ENCODE assay signal across 20 cellular contexts in the genomic region with DNA sequence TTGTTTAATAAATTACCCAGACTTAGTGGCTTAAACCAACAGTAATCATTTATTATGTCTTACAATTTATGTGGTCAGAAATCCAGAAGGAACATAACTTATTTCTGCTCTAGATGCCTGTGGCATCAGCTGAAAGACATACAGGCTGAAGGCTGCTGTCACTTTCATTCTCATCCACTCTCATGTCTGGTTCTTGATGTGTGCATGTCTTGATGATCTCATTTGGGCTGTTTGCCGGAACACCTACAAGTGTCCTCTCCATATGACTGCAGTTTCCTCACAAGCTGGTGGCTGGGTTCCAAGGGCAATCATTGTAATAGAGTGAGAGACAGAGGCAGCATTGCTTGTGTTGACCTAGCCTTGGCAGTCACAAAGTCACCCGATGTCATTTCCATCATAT.
DNase-seq lines count a peak whose midpoint lies in the region; ATAC-seq, FAIRE-seq and TF ChIP-seq lines count a peak whose summit lies in the region.
"Had no signal": no experiment of that assay in that cellular context is flagged by ENCODE, and none has a peak within 500 bp of the region (broad histone marks: within the 10 kb centered on the region; RNA-seq: fewer than 3 reads in every experiment).

No MANE protein-coding gene starts in this region.

- peak overlapping the region; percentile 36 for H3K27ac Mint-ChIP-seq in astrocyte (ENCODE audit: unreplicated experiment)
- H3K27ac Mint-ChIP-seq: H9, IgD-negative memory B cell had no signal

- H3K9me3 Mint-ChIP-seq in astrocyte (ENCODE audit: unreplicated experiment) = no peaks in the 10 kb centered on the region

- H3K36me3 ChIP-seq in astrocyte (ENCODE audit: insufficient read depth, low read length) = no peaks in the 10 kb centered on the region
- H3K36me3 ChIP-seq: SJSA1 had no signal

- H2AFZ ChIP-seq in astrocyte (ENCODE audit: low read depth, low read length) = no peak overlapping the region

- H3K9me3 ChIP-seq in astrocyte (ENCODE audit: insufficient read depth, low read depth, low read length) = no peaks in the 10 kb centered on the region
- H3K9me3 ChIP-seq: SJSA1 had no signal

- no peak overlapping the region for H3K9ac ChIP-seq in astrocyte (ENCODE audit: low read length)

- TF ChIP-seq CTCF in astrocyte (IDR thresholded peaks at IDR 0.05; ENCODE audit: insufficient read depth, low read depth, low read length) (no peak), epithelial cell of esophagus (IDR thresholded peaks at IDR 0.05; ENCODE audit: insufficient read depth, low read depth, low read length, missing control alignments) (no peak)

- H3K4me3 ChIP-seq in astrocyte (ENCODE audit: insufficient read depth, low read depth, low read length) = no peak overlapping the region
- no peak overlapping the region for H3K4me3 ChIP-seq in epithelial cell of esophagus (ENCODE audit: low read length)
- H3K4me3 ChIP-seq: A549, SJSA1 had no signal

- no peaks in the 10 kb centered on the region for H3K36me3 Mint-ChIP-seq in astrocyte (ENCODE audit: low read depth, unreplicated experiment)
- H3K36me3 Mint-ChIP-seq: IgD-negative memory B cell had no signal

- no peaks in the 10 kb centered on the region for H3K27me3 ChIP-seq in astrocyte (ENCODE audit: insufficient read depth, low read length)
- H3K27me3 ChIP-seq: SJSA1 had no signal

- no peak for FAIRE-seq in astrocyte (lab: Jason Lieb, UNC)
- FAIRE-seq: A549, GM12892 had no signal

- H3K4me3 Mint-ChIP-seq in astrocyte (ENCODE audit: unreplicated experiment) = no peak overlapping the region
- H3K4me3 Mint-ChIP-seq: H9, IgD-negative memory B cell had no signal

- H3K4me1 Mint-ChIP-seq in astrocyte (ENCODE audit: low read depth, unreplicated experiment) = peaks cover 14% of the 10 kb centered on the region
- H3K4me1 Mint-ChIP-seq: IgD-negative memory B cell had no signal

- no peak overlapping the region for H3K27ac ChIP-seq in astrocyte (ENCODE audit: low read depth, low read length)
- H3K27ac ChIP-seq: A549, SJSA1 had no signal

- H3K4me2 ChIP-seq in astrocyte (ENCODE audit: low read length) = no peak overlapping the region
- H3K4me2 ChIP-seq: A549 had no signal

- H3K79me2 ChIP-seq in astrocyte (ENCODE audit: insufficient read depth, low read length) = no peaks in the 10 kb centered on the region

- ATAC-seq in GM21423 (IDR thresholded peaks at IDR 0.05; ENCODE audit: unreplicated experiment) = no peak
- ATAC-seq: A549 had no signal

- no peaks in the 10 kb centered on the region for H3K27me3 Mint-ChIP-seq in astrocyte (ENCODE audit: low read depth, unreplicated experiment)
- H3K27me3 Mint-ChIP-seq: IgD-negative memory B cell had no signal

- H4K20me1 ChIP-seq in astrocyte (ENCODE audit: insufficient read depth, low read length) = no peaks in the 10 kb centered on the region

- H3K4me1 ChIP-seq in astrocyte (ENCODE audit: insufficient read depth, low read length) = no peaks in the 10 kb centered on the region
- H3K4me1 ChIP-seq: A549, SJSA1 had no signal

- DNase-seq in EH (ENCODE audit: low read depth) (peak; percentile 6), astrocyte (ENCODE audit: low read depth) (peak; percentile 8), epithelial cell of esophagus (ENCODE audit: low read depth) (peak; percentile 77), myocyte (ENCODE audit: low read depth) (peak; percentile 3), NCI-H2029 treated with DMSO at 0.1 percent for 48 hours (lab: John Stamatoyannopoulos, UW) (no peak), epidermal melanocyte (ENCODE audit: insufficient read length, low spot score) (no peak), cerebellar cortex (ENCODE audit: low spot score) (no peak)
- DNase-seq: Caco-2; DMS79 treated with DMSO at 0.1 percent for 48 hours; GDM1; H9; NCI-H1436; NCI-H2227 treated with DMSO at 0.1 percent for 48 hours; NCI-H526 treated with DMSO at 0.1 percent for 48 hours; NK-92 treated with Interleukin-12 subunit alpha and Interleukin-12 subunit beta, amount 100 ng/mL, for 24 hours had no signal

Comparison
In these comparisons a context has a peak if more than half of its experiments do, and no peak if none do; other contexts are left out.
1. DNase-seq: peak in EH (single experiment), astrocyte (single experiment), epithelial cell of esophagus (single experiment) and myocyte (single experiment); none in NCI-H2029 treated with DMSO at 0.1 percent for 48 hours (single experiment), epidermal melanocyte (single experiment) and cerebellar cortex (single experiment).